ENCODE assay signal across 1 cellular context in genomic region chr3:127799476-127800222, GRCh38.
TF ChIP-seq lines count a peak whose summit lies in the region.

No MANE protein-coding gene starts in this region.

TF ChIP-seq in HepG2, 621 proteins besides CTCF, POLR2A, EP300 and RAD21:
- peak; percentile 58; the same call in 1 of the 2 replicates for TF ChIP-seq CREB1 (IDR thresholded peaks at IDR 0.05)
- no peak for TF ChIP-seq CREB1 (CRISPR knock-in tag; IDR thresholded peaks at IDR 0.05)
- TF ChIP-seq LCORL (IDR thresholded peaks at IDR 0.05) = no peak
- TF ChIP-seq LCORL (CRISPR knock-in tag; IDR thresholded peaks at IDR 0.05) = no peak
TF ChIP-seq in HepG2: peak in this region for 1.
